8 cellular contexts compared by ENCODE assay signal in the genomic region with DNA sequence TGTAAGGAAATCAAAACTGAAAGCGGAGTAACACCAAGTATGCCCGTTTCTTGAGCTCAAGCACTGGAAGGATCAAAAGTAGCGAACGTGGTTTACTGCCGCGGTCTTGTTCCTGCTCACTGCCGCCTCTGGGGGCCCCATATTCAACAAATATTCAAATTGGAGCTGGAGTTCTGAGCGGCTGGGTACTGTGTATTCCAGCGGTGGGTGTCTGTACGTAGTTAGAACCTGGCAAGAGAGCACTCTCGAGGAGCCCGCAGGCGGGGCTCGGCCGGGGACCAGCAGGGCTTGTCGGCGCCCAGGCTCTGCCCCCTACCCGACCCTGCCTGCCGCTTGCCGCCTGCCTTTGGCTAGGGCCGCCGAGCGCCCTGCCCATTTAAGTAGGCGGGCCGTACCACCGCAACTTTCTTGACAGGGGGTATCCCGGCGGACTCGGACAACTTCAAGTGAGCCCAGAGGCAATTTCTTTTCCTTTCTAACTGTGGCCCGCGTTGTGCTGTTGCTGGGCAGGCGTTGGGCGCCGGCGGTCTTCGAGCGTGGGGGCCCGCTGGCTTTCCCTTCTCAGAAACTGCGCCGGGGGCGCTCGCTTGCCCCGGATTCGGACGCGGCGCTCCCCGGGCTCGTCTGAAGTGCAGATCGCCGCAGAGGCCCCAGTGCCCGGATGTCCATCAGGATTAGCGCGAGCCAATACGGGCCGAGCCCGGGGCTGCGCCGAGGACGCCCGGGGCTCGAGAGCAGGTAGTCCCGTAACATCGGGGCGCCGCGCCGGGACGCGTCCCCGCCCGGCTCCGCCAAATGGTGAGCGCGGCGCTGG.
DNase-seq lines count a peak whose midpoint lies in the region; ATAC-seq and TF ChIP-seq lines count a peak whose summit lies in the region.

No MANE protein-coding gene starts in this region.

- no peaks in the 10 kb centered on the region for H3K36me3 ChIP-seq in OCI-LY1 (ENCODE audit: insufficient read depth, low read length)

- H3K4me2 ChIP-seq in OCI-LY1 (ENCODE audit: low read length): peak overlapping the region; percentile 74

- H3K27ac ChIP-seq in OCI-LY1 (ENCODE audit: low read depth, low read length, poor library complexity, severe bottlenecking) (peak overlapping the region; percentile 39), epithelial cell of prostate (peak overlapping the region; percentile 91)

- H4K20me1 ChIP-seq in OCI-LY1 (ENCODE audit: insufficient read depth, low read length): no peaks in the 10 kb centered on the region

- peak; percentile 88 for DNase-seq in DMS153 (lab: John Stamatoyannopoulos, UW)
- peak; percentile 75 for DNase-seq in HuH-7 (ENCODE audit: low spot score)
- peak; percentile 78 for DNase-seq in activated T-cell treated with anti-CD3 and anti-CD28 coated beads for 24 hours (ENCODE audit: low read depth)
- DNase-seq in epithelial cell of prostate (ENCODE audit: low read depth, low spot score): peak; percentile 52
- DNase-seq in mucosa of gallbladder (ENCODE audit: low spot score): peak; percentile 91
- peak; percentile 82 for DNase-seq in stimulated activated CD8-positive, alpha-beta memory T cell treated with anti-CD3 and anti-CD28 coated beads, Interleukin-4, amount 100 ng/mL, for 24 hours (ENCODE audit: low read depth)

- H3K4me3 ChIP-seq in OCI-LY1 (ENCODE audit: low read depth, low read length, poor library complexity, severe bottlenecking): peak overlapping the region; percentile 75

- ATAC-seq in GM21526 (IDR thresholded peaks at IDR 0.05; ENCODE audit: low FRiP score, unreplicated experiment): peak; percentile 63

- H2AFZ ChIP-seq in OCI-LY1 (ENCODE audit: low read length): no peak overlapping the region

- H3K4me1 ChIP-seq in OCI-LY1 (ENCODE audit: insufficient read depth, low read length, severe bottlenecking): peaks cover 29% of the 10 kb centered on the region

- no peaks in the 10 kb centered on the region for H3K27me3 ChIP-seq in OCI-LY1 (ENCODE audit: insufficient read depth, low read length)

- no peaks in the 10 kb centered on the region for H3K9me2 ChIP-seq in OCI-LY1 (ENCODE audit: low read depth, low read length)

- no peaks in the 10 kb centered on the region for H3K79me2 ChIP-seq in OCI-LY1 (ENCODE audit: insufficient read depth, low read length)

- H3F3A ChIP-seq in OCI-LY1 (ENCODE audit: insufficient read depth, low read length): no peaks in the 10 kb centered on the region

- no peaks in the 10 kb centered on the region for H3K9me3 ChIP-seq in OCI-LY1 (ENCODE audit: low read length)

- 0 out of 2 replicates have a peak, but pooled peaks have one; percentile 22 for TF ChIP-seq CTCF in OCI-LY1 (IDR thresholded peaks at IDR 0.05; ENCODE audit: low read length)

- peak overlapping the region; percentile 64 for H3K9ac ChIP-seq in OCI-LY1 (ENCODE audit: low read length)

Comparison
In these comparisons a context has a peak if more than half of its experiments do, and no peak if none do; other contexts are left out.
1. Peak in every context shown above with its lines: DNase-seq, ATAC-seq, H3K4me3 ChIP-seq and H3K27ac ChIP-seq.